Comparison of ENCODE assay signal across 1 cellular context in the genomic region with DNA sequence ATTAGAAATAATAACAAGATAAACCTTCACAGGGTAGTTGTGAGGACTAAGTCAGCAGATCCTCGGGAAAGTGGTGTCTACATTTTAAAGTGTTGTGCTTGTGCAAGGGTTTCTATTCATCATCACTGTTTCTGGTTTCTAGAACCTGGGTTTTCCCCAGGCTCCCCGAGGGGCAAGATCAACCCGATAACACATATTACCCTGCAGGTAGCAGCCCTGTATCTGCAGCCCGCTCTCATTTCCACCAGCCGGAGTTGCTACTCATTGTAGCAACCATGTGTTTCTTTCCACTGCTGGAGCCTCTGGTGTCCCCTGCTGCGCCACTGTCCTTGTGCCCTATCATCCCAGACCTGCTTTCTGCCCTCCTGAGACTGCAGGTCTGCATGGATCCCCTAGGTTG.
TF ChIP-seq lines count a peak whose summit lies in the region.

No MANE protein-coding gene starts in this region.

TF ChIP-seq in GM12878, 131 proteins besides CTCF, POLR2A, EP300 and RAD21 (continued from another document):
- TF ChIP-seq, protein P1, sequence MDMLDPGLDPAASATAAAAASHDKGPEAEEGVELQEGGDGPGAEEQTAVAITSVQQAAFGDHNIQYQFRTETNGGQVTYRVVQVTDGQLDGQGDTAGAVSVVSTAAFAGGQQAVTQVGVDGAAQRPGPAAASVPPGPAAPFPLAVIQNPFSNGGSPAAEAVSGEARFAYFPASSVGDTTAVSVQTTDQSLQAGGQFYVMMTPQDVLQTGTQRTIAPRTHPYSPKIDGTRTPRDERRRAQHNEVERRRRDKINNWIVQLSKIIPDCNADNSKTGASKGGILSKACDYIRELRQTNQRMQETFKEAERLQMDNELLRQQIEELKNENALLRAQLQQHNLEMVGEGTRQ (IDR thresholded peaks at IDR 0.05; ENCODE audit: borderline replicate concordance, low read depth, low read length) = no peak
- TF ChIP-seq FOS (IDR thresholded peaks at IDR 0.05; ENCODE audit: borderline replicate concordance, extremely low read depth, insufficient read length) (no peak), DPF2 (IDR thresholded peaks at IDR 0.05) (no peak), HDAC2 (IDR thresholded peaks at IDR 0.05) (no peak)
